In genomic region chr5:164898705-164899104, GRCh38 we compare ENCODE assay signal across 33 cellular contexts.
"Had no signal": no experiment of that assay in that cellular context is flagged by ENCODE, and none has a peak within 500 bp of the region (broad histone marks: within the 10 kb centered on the region; RNA-seq: fewer than 3 reads in every experiment).

No MANE protein-coding gene starts in this region.

- H3K27ac ChIP-seq: adrenal gland, ascending aorta, body of pancreas, brain microvascular endothelial cell, breast epithelium, cardiac muscle cell had no signal

- H3K36me3 ChIP-seq: adrenal gland, ascending aorta, brain microvascular endothelial cell, breast epithelium, cardiac muscle cell had no signal

- ATAC-seq: activated naive CD4-positive, alpha-beta T cell treated with anti-CD3 and anti-CD28 coated beads, Interleukin-2, amount 50 U/mL, for 72 hours; activated naive CD8-positive, alpha-beta T cell treated with anti-CD3 and anti-CD28 coated beads, Interleukin-2, amount 50 U/mL, for 24 hours; activated T-cell treated with anti-CD3 and anti-CD28 coated beads, Interleukin-2, amount 50 U/mL, for 4 hours; activated T-cell treated with anti-CD3 and anti-CD28 coated beads, Interleukin-2, amount 50 U/mL, for 72 hours; activated T-helper 17 cell treated with anti-CD3 and anti-CD28 coated beads, Interleukin-2, amount 50 U/mL, for 72 hours; body of pancreas had no signal

- FAIRE-seq: astrocyte, bronchial epithelial cell, colon had no signal

- H3K4me3 ChIP-seq: adrenal gland, ascending aorta, body of pancreas, breast epithelium, cardiac muscle cell had no signal

- DNase-seq: activated effector memory CD4-positive, alpha-beta T cell treated with anti-CD3 and anti-CD28 coated beads, Interleukin-2, amount 50 U/mL, for 16 hours; activated effector memory CD4-positive, alpha-beta T cell treated with Interleukin-2 at 50 U/mL for 16 hours; activated gamma-delta T cell; activated gamma-delta T cell treated with Interleukin-2 at 50 U/mL for 16 hours; activated naive CD4-positive, alpha-beta T cell; activated naive CD4-positive, alpha-beta T cell treated with anti-CD3 and anti-CD28 coated beads for 36 hours; activated naive CD4-positive, alpha-beta T cell treated with anti-CD3 and anti-CD28 coated beads, Interleukin-2, amount 10 ng/mL, durations not matched to agents 7 days and 5 days; activated naive CD4-positive, alpha-beta T cell treated with anti-CD3 and anti-CD28 coated beads, Interleukin-2, amount 50 U/mL, for 16 hours; activated naive CD4-positive, alpha-beta T cell treated with Interleukin-2 at 50 U/mL for 16 hours; activated naive CD8-positive, alpha-beta T cell treated with anti-CD3 and anti-CD28 coated beads for 36 hours; activated naive CD8-positive, alpha-beta T cell treated with anti-CD3 and anti-CD28 coated beads, Interleukin-2, amount 10 ng/mL, durations not matched to agents 7 days and 5 days; activated naive CD8-positive, alpha-beta T cell treated with anti-CD3 and anti-CD28 coated beads, Interleukin-2, amount 50 U/mL, for 24 hours; activated T-cell treated with anti-CD3 and anti-CD28 coated beads, Interleukin-2, amount 50 U/mL, for 24 hours; activated T-cell treated with anti-CD3 and anti-CD28 coated beads, Interleukin-2, amount 50 U/mL, for 4 hours; activated T-cell treated with anti-CD3 and anti-CD28 coated beads, Interleukin-2, amount 50 U/mL, for 48 hours; activated T-cell treated with anti-CD3 and anti-CD28 coated beads, Interleukin-2, amount 50 U/mL, for 72 hours; adrenal gland; amniotic stem cell; amygdala; anterior cingulate cortex; aorta; body of pancreas; brain microvascular endothelial cell; central memory CD4-positive, alpha-beta T cell; cerebellar nuclear complex had no signal

- H3K4me1 ChIP-seq: adrenal gland, ascending aorta, body of pancreas, breast epithelium had no signal

- H3K9me3 ChIP-seq: adrenal gland, ascending aorta, body of pancreas, breast epithelium had no signal

- H3K27me3 ChIP-seq: adrenal gland, ascending aorta, body of pancreas, brain microvascular endothelial cell, breast epithelium, cardiac muscle cell had no signal
